ENCODE assay signal across 34 cellular contexts in the genomic region with DNA sequence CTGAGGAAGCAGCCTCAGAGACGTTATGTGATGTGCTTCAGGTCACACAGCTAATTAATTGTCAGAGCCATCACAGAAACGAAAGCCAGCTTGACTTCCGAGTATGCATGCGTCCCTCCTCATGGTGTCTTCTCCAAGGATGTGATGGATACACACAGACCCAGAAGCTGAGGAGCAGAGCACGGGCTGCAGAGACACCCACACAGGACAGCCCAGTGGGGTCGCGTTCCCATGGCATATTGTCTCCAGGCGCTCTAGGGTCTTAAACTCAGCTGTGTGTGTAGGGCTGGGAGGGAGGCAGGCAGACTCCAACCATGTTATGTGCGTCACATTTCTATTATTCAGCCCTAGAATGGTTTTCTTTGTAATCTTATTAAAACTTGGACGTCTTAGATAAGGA. TPM values are rescaled to one million over a fixed set of nuclear protein-coding genes. Genes with fewer than 3 reads are reported as not detected.
"Had no signal": no experiment of that assay in that cellular context is flagged by ENCODE, and none has a peak within 500 bp of the region (broad histone marks: within the 10 kb centered on the region; RNA-seq: fewer than 3 reads in every experiment).

No MANE protein-coding gene starts in this region.

- DNase-seq: activated B cell treated with CpG ODN at 0.5 μM for 24 hours; activated CD4-positive, alpha-beta T cell treated with anti-CD3 and anti-CD28 coated beads for 48 hours; activated CD4-positive, alpha-beta T cell treated with anti-CD3 and anti-CD28 coated beads, Interleukin-2, amount 50 U/mL, for 1 hour; activated CD4-positive, alpha-beta T cell treated with anti-CD3 and anti-CD28 coated beads, Interleukin-2, amount 50 U/mL, for 48 hours; activated CD8-positive, alpha-beta memory T cell treated with anti-CD3 and anti-CD28 coated beads for 24 hours; activated CD8-positive, alpha-beta T cell treated with anti-CD3 and anti-CD28 coated beads for 36 hours; activated gamma-delta T cell; activated naive CD4-positive, alpha-beta T cell; activated naive CD4-positive, alpha-beta T cell treated with anti-CD3 and anti-CD28 coated beads, Interleukin-2, amount 10 ng/mL, durations not matched to agents 7 days and 5 days; activated naive CD8-positive, alpha-beta T cell treated with anti-CD3 and anti-CD28 coated beads, Interleukin-2, amount 10 ng/mL, durations not matched to agents 7 days and 5 days; activated T-cell treated with anti-CD3 and anti-CD28 coated beads, Interleukin-2, amount 50 U/mL, for 1 hour; activated T-cell treated with anti-CD3 and anti-CD28 coated beads, Interleukin-2, amount 50 U/mL, for 72 hours; brain microvascular endothelial cell; caudate nucleus; cortex of kidney; dermis blood vessel endothelial cell; effector CD4-positive, alpha-beta T cell; effector memory CD8-positive, alpha-beta T cell; esophagus squamous epithelium; foreskin fibroblast; glutamatergic neuron; heart left ventricle; T-helper 1 cell; T-helper 17 cell; T1000; WERI-Rb-1 had no signal

- H3K4me1 Mint-ChIP-seq: activated B cell treated with CpG ODN at 0.5 μM for 24 hours; activated naive CD4-positive, alpha-beta T cell treated with anti-CD3 and anti-CD28 coated beads, Interleukin-2, amount 10 ng/mL, durations not matched to agents 7 days and 5 days; activated naive CD8-positive, alpha-beta T cell treated with anti-CD3 and anti-CD28 coated beads, Interleukin-2, amount 10 ng/mL, durations not matched to agents 7 days and 5 days; T-helper 17 cell had no signal

- ATAC-seq: activated CD4-positive, CD25-positive, alpha-beta regulatory T cell treated with anti-CD3 and anti-CD28 coated beads, Interleukin-2, amount 50 U/mL, for 24 hours; activated CD8-positive, alpha-beta T cell treated with anti-CD3 and anti-CD28 coated beads for 36 hours; activated naive CD4-positive, alpha-beta T cell treated with anti-CD3 and anti-CD28 coated beads, Interleukin-2, amount 50 U/mL, for 72 hours; activated T-cell treated with anti-CD3 and anti-CD28 coated beads, Interleukin-2, amount 50 U/mL, for 72 hours; effector memory CD8-positive, alpha-beta T cell; heart left ventricle; T-helper 17 cell had no signal

- H3K27me3 Mint-ChIP-seq: activated B cell treated with CpG ODN at 0.5 μM for 24 hours; activated CD8-positive, alpha-beta T cell treated with anti-CD3 and anti-CD28 coated beads for 36 hours; activated naive CD4-positive, alpha-beta T cell treated with anti-CD3 and anti-CD28 coated beads, Interleukin-2, amount 10 ng/mL, durations not matched to agents 7 days and 5 days; activated naive CD8-positive, alpha-beta T cell treated with anti-CD3 and anti-CD28 coated beads, Interleukin-2, amount 10 ng/mL, durations not matched to agents 7 days and 5 days; effector memory CD8-positive, alpha-beta T cell; T-helper 17 cell had no signal

- H3K9me3 Mint-ChIP-seq: activated CD8-positive, alpha-beta T cell treated with anti-CD3 and anti-CD28 coated beads for 36 hours; activated naive CD4-positive, alpha-beta T cell treated with anti-CD3 and anti-CD28 coated beads, Interleukin-2, amount 50 U/mL, for 72 hours; T-helper 2 cell treated with Interferon-gamma antibody and Interleukin-4, amounts not matched to agents 5 μg/mL and 100 μg/mL, for 36 hours had no signal

- H3K36me3 ChIP-seq: brain microvascular endothelial cell, esophagus squamous epithelium, heart left ventricle, WERI-Rb-1 had no signal

- FAIRE-seq: astrocyte, colon, endothelial cell of umbilical vein, frontal cortex had no signal

- H3K27ac Mint-ChIP-seq: activated B cell treated with CpG ODN at 0.5 μM for 24 hours; activated CD8-positive, alpha-beta T cell treated with anti-CD3 and anti-CD28 coated beads for 36 hours; activated naive CD4-positive, alpha-beta T cell treated with anti-CD3 and anti-CD28 coated beads, Interleukin-2, amount 10 ng/mL, durations not matched to agents 7 days and 5 days; activated naive CD4-positive, alpha-beta T cell treated with anti-CD3 and anti-CD28 coated beads, Interleukin-2, amount 50 U/mL, for 72 hours; activated naive CD8-positive, alpha-beta T cell treated with anti-CD3 and anti-CD28 coated beads, Interleukin-2, amount 10 ng/mL, durations not matched to agents 7 days and 5 days; activated T-cell treated with anti-CD3 and anti-CD28 coated beads, Interleukin-2, amount 50 U/mL, for 72 hours; effector memory CD8-positive, alpha-beta T cell; T-helper 17 cell; T-helper 2 cell treated with Interferon-gamma antibody and Interleukin-4, amounts not matched to agents 5 μg/mL and 100 μg/mL, for 36 hours had no signal

- H3K9me3 ChIP-seq: esophagus squamous epithelium, heart left ventricle had no signal

- H3K27me3 ChIP-seq: brain microvascular endothelial cell, esophagus squamous epithelium had no signal

- H3K4me3 ChIP-seq: esophagus squamous epithelium, heart left ventricle had no signal

- H3K4me3 Mint-ChIP-seq: activated B cell treated with CpG ODN at 0.5 μM for 24 hours; activated CD8-positive, alpha-beta T cell treated with anti-CD3 and anti-CD28 coated beads for 36 hours; activated naive CD4-positive, alpha-beta T cell treated with anti-CD3 and anti-CD28 coated beads, Interleukin-2, amount 10 ng/mL, durations not matched to agents 7 days and 5 days; activated naive CD8-positive, alpha-beta T cell treated with anti-CD3 and anti-CD28 coated beads, Interleukin-2, amount 10 ng/mL, durations not matched to agents 7 days and 5 days; activated T-cell treated with anti-CD3 and anti-CD28 coated beads, Interleukin-2, amount 50 U/mL, for 72 hours; effector memory CD8-positive, alpha-beta T cell; T-helper 17 cell; T-helper 2 cell treated with Interferon-gamma antibody and Interleukin-4, amounts not matched to agents 5 μg/mL and 100 μg/mL, for 36 hours had no signal

- H3K36me3 Mint-ChIP-seq: activated naive CD4-positive, alpha-beta T cell treated with anti-CD3 and anti-CD28 coated beads, Interleukin-2, amount 10 ng/mL, durations not matched to agents 7 days and 5 days; activated naive CD4-positive, alpha-beta T cell treated with anti-CD3 and anti-CD28 coated beads, Interleukin-2, amount 50 U/mL, for 72 hours; activated naive CD8-positive, alpha-beta T cell treated with anti-CD3 and anti-CD28 coated beads, Interleukin-2, amount 10 ng/mL, durations not matched to agents 7 days and 5 days had no signal

- H3K27ac ChIP-seq: brain microvascular endothelial cell, epithelial cell of prostate, esophagus squamous epithelium, heart left ventricle, WERI-Rb-1 had no signal

- H3K4me1 ChIP-seq: esophagus squamous epithelium, heart left ventricle had no signal

RNA-seq across cellular contexts. Expression of gene TENM3, which starts 48.4 kb away (rescaled TPM):
- total RNA-seq: activated B cell treated with CpG ODN at 0.5 μM for 24 hours; activated CD8-positive, alpha-beta T cell treated with anti-CD3 and anti-CD28 coated beads for 36 hours; activated naive CD4-positive, alpha-beta T cell treated with anti-CD3 and anti-CD28 coated beads, Interleukin-2, amount 50 U/mL, for 72 hours; activated naive CD8-positive, alpha-beta T cell treated with anti-CD3 and anti-CD28 coated beads, Interleukin-2, amount 10 ng/mL, durations not matched to agents 7 days and 5 days; T-helper 17 cell had no signal
